1 cellular context compared by ENCODE assay signal in genomic region chr20:24432057-24432456, GRCh38.
TF ChIP-seq lines count a peak whose summit lies in the region.

No MANE protein-coding gene starts in this region.

TF ChIP-seq in H1, 55 proteins besides CTCF, POLR2A, EP300 and RAD21:
- no peak for TF ChIP-seq ATF3 (IDR thresholded peaks at IDR 0.05; ENCODE audit: insufficient read depth, low read depth, low read length)
- no peak for TF ChIP-seq RXRA (IDR thresholded peaks at IDR 0.05; ENCODE audit: insufficient read depth, low read depth, low read length)
- TF ChIP-seq SIN3A (conservative IDR thresholded peaks at IDR 0.05 in 1 of 2, IDR thresholded peaks at IDR 0.05 in 1 of 2; ENCODE audit: low read depth in 1 of 2, low read length in 2 of 2), result no peak
- TF ChIP-seq KDM4A (IDR thresholded peaks at IDR 0.05; ENCODE audit: low read depth, low read length, severe bottlenecking), result no peak
- TF ChIP-seq TCF12 (IDR thresholded peaks at IDR 0.05; ENCODE audit: low read depth, low read length), result no peak
- TF ChIP-seq GABPA (IDR thresholded peaks at IDR 0.05; ENCODE audit: borderline replicate concordance, insufficient read depth, low read length), result no peak
- no peak for TF ChIP-seq TAF7 (optimal IDR thresholded peaks at IDR 0.05; ENCODE audit: borderline replicate concordance, low read depth, low read length)
